In the genomic region with DNA sequence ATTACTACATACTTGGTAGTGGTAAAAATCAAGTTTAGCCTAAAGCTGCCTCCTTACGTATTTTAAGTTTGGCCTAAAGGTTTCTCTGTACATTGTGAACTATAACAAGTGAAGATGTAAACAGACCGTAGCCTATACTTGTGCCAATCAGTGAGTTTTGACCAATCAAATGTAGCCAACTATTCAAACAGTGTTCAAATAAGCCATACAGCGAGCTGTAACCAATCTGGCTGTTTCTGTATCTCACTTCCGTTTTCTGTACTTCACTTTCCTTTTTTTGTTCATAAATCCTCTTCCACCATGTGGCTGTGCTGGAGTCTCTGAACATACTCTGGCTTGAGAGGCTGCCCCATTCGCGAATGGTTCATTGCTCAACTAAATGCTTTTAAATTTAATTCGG, we compare ENCODE assay signal across 1 cellular context.
TF ChIP-seq lines count a peak whose summit lies in the region.

No MANE protein-coding gene starts in this region.

TF ChIP-seq in IMR-90, 13 proteins besides CTCF, POLR2A, EP300 and RAD21 (continued from another document):
- no peak for TF ChIP-seq BHLHE40 (IDR thresholded peaks at IDR 0.05; ENCODE audit: low read depth, low read length)
